ENCODE assay signal across 24 cellular contexts in genomic region chr15:37086521-37086920, GRCh38. TPM values are rescaled to one million over a fixed set of nuclear protein-coding genes. Genes with fewer than 3 reads are reported as not detected.
A peak's percentile ranks its signal among the peaks of the same experiment; 100 is the strongest.
DNase-seq lines count a peak whose midpoint lies in the region; FAIRE-seq and TF ChIP-seq lines count a peak whose summit lies in the region.
"Had no signal": no experiment of that assay in that cellular context is flagged by ENCODE, and none has a peak within 500 bp of the region (broad histone marks: within the 10 kb centered on the region; RNA-seq: fewer than 3 reads in every experiment).

No MANE protein-coding gene starts in this region.

- H3K9me1 ChIP-seq in endothelial cell of umbilical vein (replicated peaks; ENCODE audit: control insufficient read depth, extremely low read depth, insufficient read depth, low read length): no peaks in the 10 kb centered on the region

- peak overlapping the region; percentile 80 for H3K27ac Mint-ChIP-seq in osteocyte (ENCODE audit: unreplicated experiment)
- H3K27ac Mint-ChIP-seq: GM23338, nephron had no signal

- H3K9me3 Mint-ChIP-seq in osteocyte (ENCODE audit: unreplicated experiment): no peaks in the 10 kb centered on the region
- H3K9me3 Mint-ChIP-seq: GM23338, nephron had no signal

- H2AFZ ChIP-seq in endothelial cell of umbilical vein (ENCODE audit: low read depth, low read length): no peak overlapping the region
- H2AFZ ChIP-seq: GM23338, hepatocyte had no signal

- CTCF ChIA-PET in endothelial cell of umbilical vein (lab: Charles Lee): interaction anchor here (1.0 to 1.9 kb wide), 2 partner anchors 9 to 13 kb away, joined by 3 to 6 read pairs; no protein-coding TSS in a partner anchor

- H3K4me3 ChIP-seq in BLaER1 (no peak overlapping the region), endothelial cell of umbilical vein (replicated peaks in 1 of 3; ENCODE audit: insufficient read depth in 1 of 3, low read depth in 1 of 3, low read length in 3 of 3) (no peak overlapping the region)
- H3K4me3 ChIP-seq: GM23338, hepatocyte, left lung, SK-N-MC had no signal

- no peak for TF ChIP-seq POLR2A in endothelial cell of umbilical vein (IDR thresholded peaks at IDR 0.05; ENCODE audit: low read depth, low read length)

- intact Hi-C loops in endothelial cell of umbilical vein (cut with micrococcal nuclease): no loop called here

- BruUV-seq in endothelial cell of umbilical vein (replicated peaks; lab: Mats Ljungman, UMichigan): no TSS peak

- H3K27ac ChIP-seq in BLaER1 (no peak overlapping the region), endothelial cell of umbilical vein (ENCODE audit: insufficient read depth, low read depth, low read length) (no peak overlapping the region)
- H3K27ac ChIP-seq: hepatocyte, KMS-11, left lung, SK-N-MC had no signal

- H3K4me2 ChIP-seq in BLaER1 (peak overlapping the region; percentile 34), endothelial cell of umbilical vein (ENCODE audit: insufficient read depth, low read length) (no peak overlapping the region)
- H3K4me2 ChIP-seq: GM23338, hepatocyte, KMS-11 had no signal

- no peaks in the 10 kb centered on the region for H3K27me3 Mint-ChIP-seq in osteocyte (ENCODE audit: unreplicated experiment)

- H3K4me3 Mint-ChIP-seq in osteocyte (ENCODE audit: unreplicated experiment): no peak overlapping the region
- H3K4me3 Mint-ChIP-seq: GM23338 had no signal

- H3K27me3 ChIP-seq in BLaER1 (no peaks in the 10 kb centered on the region), endothelial cell of umbilical vein (ENCODE audit: control insufficient read depth in 2 of 2, insufficient read depth in 2 of 2, low read length in 2 of 2) (no peaks in the 10 kb centered on the region)
- H3K27me3 ChIP-seq: BE2C, left lung had no signal

- H3K79me2 ChIP-seq in endothelial cell of umbilical vein (ENCODE audit: control insufficient read depth, insufficient read depth, low read length): no peaks in the 10 kb centered on the region

- peaks cover 11% of the 10 kb centered on the region for H3K4me1 ChIP-seq in BLaER1
- peaks cover 13% of the 10 kb centered on the region for H3K4me1 ChIP-seq in endothelial cell of umbilical vein (ENCODE audit: control insufficient read depth, extremely low read depth, insufficient read depth, low read length)

- peaks cover 66% of the 10 kb centered on the region for H3K36me3 Mint-ChIP-seq in osteocyte (ENCODE audit: unreplicated experiment)

- POLR2A ChIA-PET in endothelial cell of umbilical vein (lab: Charles Lee): no interaction called here

- peak; percentile 19 for DNase-seq in OCI-M1 (lab: John Stamatoyannopoulos, UW)
- peak; percentile 15 for DNase-seq in endothelial cell of umbilical vein (ENCODE audit: low read depth, low spot score)
- DNase-seq in osteocyte (ENCODE audit: extremely low spot score, unreplicated experiment): no peak
- no peak for DNase-seq in DMS153 (lab: John Stamatoyannopoulos, UW)
- no peak for DNase-seq in HuH-7 (ENCODE audit: low spot score)
- DNase-seq in MV-4-11 (lab: John Stamatoyannopoulos, UW): no peak
- no peak for DNase-seq in NCI-H2107 (lab: John Stamatoyannopoulos, UW)
- DNase-seq: activated CD4-positive, alpha-beta T cell treated with anti-CD3 and anti-CD28 coated beads for 48 hours; activated naive CD4-positive, alpha-beta T cell treated with Interleukin-2 at 50 U/mL for 16 hours; activated T-cell treated with anti-CD3 and anti-CD28 coated beads, Interleukin-2, amount 50 U/mL, for 48 hours; BE2C; central memory CD4-positive, alpha-beta T cell; DMS79; foreskin fibroblast; left lung; NCI-H187; T-helper 2 cell had no signal

- TF ChIP-seq CTCF in endothelial cell of umbilical vein (IDR thresholded peaks at IDR 0.05; ENCODE audit: extremely low read depth in 1 of 2, insufficient read depth in 1 of 2, low read depth in 1 of 2, low read length in 2 of 2) (no peak), osteocyte (IDR thresholded peaks at IDR 0.05) (no peak)

- FAIRE-seq in endothelial cell of umbilical vein (lab: Jason Lieb, UNC): no peak
- FAIRE-seq: HTR-8/SVneo had no signal

- H3K9ac ChIP-seq in BLaER1 (no peak overlapping the region), endothelial cell of umbilical vein (replicated peaks; ENCODE audit: extremely low read depth, insufficient read depth, low read length) (no peak overlapping the region)
- H3K9ac ChIP-seq: KMS-11 had no signal

- dilution Hi-C loops in endothelial cell of umbilical vein (cut with MboI; ENCODE audit: extremely low pct_ligation_motif_present, low sequenced_read_pairs): no loop called here

- peaks cover 49% of the 10 kb centered on the region for H3K4me1 Mint-ChIP-seq in osteocyte (ENCODE audit: unreplicated experiment)

- no peaks in the 10 kb centered on the region for H3K9me3 ChIP-seq in BLaER1
- no peaks in the 10 kb centered on the region for H3K9me3 ChIP-seq in endothelial cell of umbilical vein (replicated peaks; ENCODE audit: control insufficient read depth, insufficient read depth, low read length)
- H3K9me3 ChIP-seq: BE2C, left lung had no signal

- H3K36me3 ChIP-seq in BLaER1 (no peaks in the 10 kb centered on the region), endothelial cell of umbilical vein (ENCODE audit: control insufficient read depth in 2 of 2, extremely low read depth in 1 of 2, insufficient read depth in 2 of 2, low read length in 2 of 2) (peaks cover 0 to 10% of the 10 kb centered on the region in 2 experiments)

- H4K20me1 ChIP-seq in BLaER1 (no peaks in the 10 kb centered on the region), endothelial cell of umbilical vein (replicated peaks; ENCODE audit: control insufficient read depth, extremely low read depth, insufficient read depth, low read length) (no peaks in the 10 kb centered on the region)

TF ChIP-seq in endothelial cell of umbilical vein, 7 proteins besides CTCF, POLR2A, EP300 and RAD21:
- TF ChIP-seq MYC (IDR thresholded peaks at IDR 0.05; ENCODE audit: low read depth, low read length) (no peak), JUN (IDR thresholded peaks at IDR 0.05; ENCODE audit: borderline replicate concordance, insufficient read depth, insufficient read length, low read depth) (no peak), EZH2 (IDR thresholded peaks at IDR 0.05; ENCODE audit: borderline replicate concordance, low read depth, low read length, severe bottlenecking) (no peak), FOS (IDR thresholded peaks at IDR 0.05; ENCODE audit: borderline replicate concordance, insufficient read depth, low read length) (no peak), POLR2AphosphoS5 (IDR thresholded peaks at IDR 0.05; ENCODE audit: insufficient read depth, low read depth, low read length) (no peak), MAX (IDR thresholded peaks at IDR 0.05; ENCODE audit: insufficient read depth, insufficient read length) (no peak), GATA2 (IDR thresholded peaks at IDR 0.05; ENCODE audit: insufficient read depth, insufficient read length, low read depth, low read length) (no peak)

RNA-seq across cellular contexts. Expression of gene MEIS2, which starts 13.8 kb away (rescaled TPM):
- 22.5 and 27.1 TPM in 2 replicates for total RNA-seq in endothelial cell of umbilical vein
- 26.2 and 28.4 TPM in 2 replicates for polyA plus RNA-seq in endothelial cell of umbilical vein
- polyA plus RNA-seq in endothelial cell of umbilical vein (2011; cell fraction: cytosol; rRNA removed): 25.7 and 32.1 TPM in 2 replicates
- 56.8 and 67.4 TPM in 2 replicates for polyA plus RNA-seq in endothelial cell of umbilical vein (2011; cell fraction: nucleus; rRNA removed)
- 21.0 and 23.7 TPM in 2 replicates for polyA plus RNA-seq in endothelial cell of umbilical vein (2012)
- 42.7 and 61.4 TPM in 2 replicates for polyA minus RNA-seq in endothelial cell of umbilical vein
- 6.8 TPM for polyA minus RNA-seq in endothelial cell of umbilical vein (2011; cell fraction: cytosol; rRNA and poly(A)+ RNA removed)
- 122 and 143 TPM in 2 replicates for polyA minus RNA-seq in endothelial cell of umbilical vein (2011; cell fraction: nucleus; rRNA and poly(A)+ RNA removed)
- total RNA-seq in osteocyte: 79.9 and 82.8 TPM in 2 replicates
- total RNA-seq: GM23338 had no signal

Comparison
In these comparisons a context has a peak if more than half of its experiments do, and no peak if none do; other contexts are left out.
1. DNase-seq: peak in OCI-M1 (single experiment) and endothelial cell of umbilical vein (single experiment); none in osteocyte (single experiment), DMS153 (single experiment), HuH-7 (single experiment), MV-4-11 (single experiment) and NCI-H2107 (single experiment).